Comparison of ENCODE assay signal across 11 cellular contexts in the genomic region with DNA sequence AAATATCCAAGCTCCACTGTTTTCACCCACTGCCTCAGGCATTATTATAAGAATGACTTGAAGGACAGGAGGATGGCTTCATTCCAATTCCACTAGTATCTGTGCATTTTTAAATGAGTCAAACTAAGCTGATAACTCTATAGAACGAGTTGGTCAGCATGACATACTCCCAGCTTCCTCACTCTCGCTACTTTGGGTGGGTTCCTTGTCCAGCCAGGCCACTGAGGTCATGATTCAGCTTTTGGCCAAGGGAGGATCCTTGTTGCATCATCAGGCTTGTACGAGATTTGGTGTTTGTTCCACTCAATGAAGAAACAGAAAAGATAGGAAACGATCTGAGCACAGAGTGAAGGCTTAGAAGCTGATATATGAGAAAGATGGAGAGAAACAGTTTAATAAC.
DNase-seq lines count a peak whose midpoint lies in the region; ATAC-seq and TF ChIP-seq lines count a peak whose summit lies in the region.
"Had no signal": no experiment of that assay in that cellular context is flagged by ENCODE, and none has a peak within 500 bp of the region (broad histone marks: within the 10 kb centered on the region; RNA-seq: fewer than 3 reads in every experiment).

No MANE protein-coding gene starts in this region.

- ATAC-seq in RWPE2 (ENCODE audit: low read depth): peak; percentile 79
- ATAC-seq in stimulated activated naive CD8-positive, alpha-beta T cell treated with anti-CD3 and anti-CD28 coated beads, Interleukin-15, Interleukin-2, amounts not matched to agents 100 U/mL and 50 U/mL, for 24 hours: no peak
- ATAC-seq: body of pancreas, HCT116 had no signal

- H3K79me2 ChIP-seq in ACC112 (ENCODE audit: control insufficient read depth, insufficient read depth, low read length, unreplicated experiment): peaks cover 10% of the 10 kb centered on the region

- DNase-seq in RWPE2 (ENCODE audit: low spot score) (no peak), fibroblast of gingiva (ENCODE audit: low read depth) (peak; percentile 66), SKM-1 treated with dmso at 0.1 percent for 144 hours (lab: John Stamatoyannopoulos, UW; ENCODE audit: unreplicated experiment) (no peak), NCI-H446 treated with DMSO at 0.1 percent for 48 hours (lab: John Stamatoyannopoulos, UW) (no peak), NCI-H524 treated with DMSO at 0.1 percent for 48 hours (lab: John Stamatoyannopoulos, UW) (no peak)
- no peak for DNase-seq in stimulated activated naive CD8-positive, alpha-beta T cell treated with anti-CD3 and anti-CD28 coated beads, Interleukin-15, Interleukin-2, amounts not matched to agents 100 U/mL and 50 U/mL, for 24 hours
- DNase-seq: activated CD4-positive, alpha-beta T cell treated with anti-CD3 and anti-CD28 coated beads for 4 hours had no signal

- H3K4me3 Mint-ChIP-seq in nephron: no peak overlapping the region

- H3K9me3 ChIP-seq in RWPE2 (ENCODE audit: severe bottlenecking): no peaks in the 10 kb centered on the region
- H3K9me3 ChIP-seq: body of pancreas had no signal

- H3K27ac Mint-ChIP-seq in nephron: peak overlapping the region in 2 of 3 experiments; percentile 9 to 15

- TF ChIP-seq CTCF in RWPE2 (IDR thresholded peaks at IDR 0.05; ENCODE audit: poor library complexity, severe bottlenecking): no peak
- no peak for TF ChIP-seq CTCF in nephron (IDR thresholded peaks at IDR 0.05; ENCODE audit: unreplicated experiment in 3 of 3)

- peaks cover 4% of the 10 kb centered on the region; the same call in 1 of the 2 replicates for H3K36me3 ChIP-seq in ACC112 (ENCODE audit: insufficient read depth, low read length)
- H3K36me3 ChIP-seq in RWPE2 (ENCODE audit: low read depth): no peaks in the 10 kb centered on the region

- no peaks in the 10 kb centered on the region for H3K9me3 Mint-ChIP-seq in nephron

- H2AFZ ChIP-seq in ACC112 (ENCODE audit: low read length, unreplicated experiment): no peak overlapping the region

- peaks cover 34% of the 10 kb centered on the region for H3K36me3 Mint-ChIP-seq in nephron (ENCODE audit: low read depth)

- peaks cover 51% of the 10 kb centered on the region for H3K4me1 Mint-ChIP-seq in nephron

- no peaks in the 10 kb centered on the region for H3K27me3 ChIP-seq in ACC112 (ENCODE audit: insufficient read depth, low read length)
- no peaks in the 10 kb centered on the region for H3K27me3 ChIP-seq in RWPE2 (ENCODE audit: insufficient read depth, poor library complexity, severe bottlenecking)
- H3K27me3 ChIP-seq: body of pancreas had no signal

- no peaks in the 10 kb centered on the region for H3K27me3 Mint-ChIP-seq in nephron (ENCODE audit: low read depth)

- H3K4me3 ChIP-seq in ACC112 (ENCODE audit: low read depth, low read length) (0 out of 2 replicates have a peak overlapping the region, but pooled peaks have one; percentile 6), RWPE2 (ENCODE audit: severe bottlenecking) (no peak overlapping the region)
- H3K4me3 ChIP-seq: body of pancreas had no signal

- H3K4me1 ChIP-seq in ACC112 (ENCODE audit: control insufficient read depth, insufficient read depth, low read length, unreplicated experiment): peaks cover 62% of the 10 kb centered on the region
- H3K4me1 ChIP-seq in RWPE2 (ENCODE audit: insufficient read depth, poor library complexity, severe bottlenecking): peaks cover 17% of the 10 kb centered on the region

- H3K27ac ChIP-seq in ACC112 (ENCODE audit: low read depth, low read length): peak overlapping the region; percentile 99
- H3K27ac ChIP-seq in RWPE2 (ENCODE audit: poor library complexity, severe bottlenecking): peak overlapping the region; percentile 64
